ENCODE assay signal across 22 cellular contexts in the genomic region with DNA sequence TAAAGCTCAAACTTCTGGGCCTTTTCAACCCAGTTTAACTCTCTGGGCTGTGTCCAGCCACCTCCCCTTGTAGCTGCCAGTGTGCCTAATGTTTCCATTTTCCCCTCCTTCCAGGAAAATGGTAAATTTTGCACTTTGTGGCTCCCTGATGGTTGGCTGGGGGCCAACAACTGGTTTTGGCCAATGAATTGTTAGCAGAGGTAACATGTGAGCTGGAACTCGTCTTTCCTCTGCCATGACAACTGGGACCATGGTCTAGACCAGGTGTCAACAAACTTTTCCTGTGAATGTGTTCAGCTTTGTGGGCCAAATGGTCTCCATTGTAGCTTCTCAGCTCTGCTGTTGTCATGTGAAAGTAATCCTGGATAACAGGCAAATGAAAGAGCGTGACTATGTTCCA.
"Had no signal": no experiment of that assay in that cellular context is flagged by ENCODE, and none has a peak within 500 bp of the region (broad histone marks: within the 10 kb centered on the region; RNA-seq: fewer than 3 reads in every experiment).

No MANE protein-coding gene starts in this region.

- H3K27ac Mint-ChIP-seq: dendritic cell treated with granulocyte-macrophage colony-stimulating factor and Interleukin-4, amounts not matched to agents 40 ng/mL and 50 ng/mL, for 4 days; effector memory CD8-positive, alpha-beta T cell; endodermal cell had no signal

- H3K4me1 ChIP-seq: colonic mucosa, gastrocnemius medialis, left lung had no signal

- H3K36me3 ChIP-seq: colonic mucosa, esophagus squamous epithelium, gastrocnemius medialis, heart right ventricle, left lung, lower lobe of right lung had no signal

- H3K4me1 Mint-ChIP-seq: endodermal cell had no signal

- H3K27me3 ChIP-seq: colonic mucosa, esophagus squamous epithelium, gastrocnemius medialis, heart right ventricle, left lung had no signal

- H3K27ac ChIP-seq: colonic mucosa, epithelial cell of prostate, esophagus squamous epithelium, gastrocnemius medialis, heart right ventricle, left lung, lower lobe of right lung had no signal

- H3K4me3 ChIP-seq: colonic mucosa, esophagus squamous epithelium, gastrocnemius medialis, heart right ventricle, left lung, lower lobe of right lung had no signal

- DNase-seq: colonic mucosa; cortex of kidney; effector CD8-positive, alpha-beta T cell; effector memory CD8-positive, alpha-beta T cell; endodermal cell; erythroblast; esophagus squamous epithelium; foreskin fibroblast; foreskin melanocyte; gastrocnemius medialis; glutamatergic neuron; head of caudate nucleus; heart right ventricle; hippocampal formation; left cardiac atrium; left lung; left ventricle myocardium superior; lower lobe of right lung; mesendoderm; midbrain had no signal

- H3K4me3 Mint-ChIP-seq: dendritic cell treated with granulocyte-macrophage colony-stimulating factor and Interleukin-4, amounts not matched to agents 40 ng/mL and 50 ng/mL, for 4 days; effector memory CD8-positive, alpha-beta T cell; endodermal cell had no signal

- H3K9me3 ChIP-seq: colonic mucosa, esophagus squamous epithelium, gastrocnemius medialis, heart right ventricle, left lung, lower lobe of right lung had no signal
